Comparison of ENCODE assay signal across 24 cellular contexts in the genomic region with DNA sequence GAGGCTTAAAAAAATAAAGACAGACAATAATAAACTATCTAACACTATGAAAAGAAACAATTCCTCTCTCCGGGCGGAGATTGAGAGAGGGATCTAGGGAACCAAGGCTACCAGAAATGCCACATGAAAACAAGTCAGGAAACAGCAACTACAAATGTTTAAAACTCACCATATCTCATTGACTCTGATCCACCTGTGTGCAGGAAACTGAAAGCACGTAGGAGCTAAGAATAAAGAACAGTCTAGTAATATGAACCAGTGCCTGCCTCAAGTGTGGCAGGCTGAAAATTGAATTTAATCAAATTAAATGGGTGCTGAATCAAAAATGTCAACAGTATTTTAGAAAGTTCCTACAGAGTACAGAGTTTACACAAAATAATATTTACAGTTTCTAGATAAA.
"Had no signal": no experiment of that assay in that cellular context is flagged by ENCODE, and none has a peak within 500 bp of the region (broad histone marks: within the 10 kb centered on the region; RNA-seq: fewer than 3 reads in every experiment).

No MANE protein-coding gene starts in this region.

- FAIRE-seq: astrocyte, RCC 7860, TTC549 had no signal

- ATAC-seq: activated naive CD4-positive, alpha-beta T cell treated with anti-CD3 and anti-CD28 coated beads, Interleukin-2, amount 50 U/mL, for 72 hours; activated naive CD8-positive, alpha-beta T cell treated with anti-CD3 and anti-CD28 coated beads, Interleukin-2, amount 50 U/mL, for 24 hours; activated T-cell treated with anti-CD3 and anti-CD28 coated beads, Interleukin-2, amount 50 U/mL, for 4 hours had no signal

- H3K4me3 Mint-ChIP-seq: activated B cell treated with CpG ODN at 0.5 μM for 24 hours; activated CD4-positive, alpha-beta memory T cell treated with anti-CD3 and anti-CD28 coated beads for 36 hours; activated CD4-positive, alpha-beta T cell treated with anti-CD3 and anti-CD28 coated beads, Interleukin-2, amount 10 ng/mL, durations not matched to agents 7 days and 5 days; activated naive CD8-positive, alpha-beta T cell treated with anti-CD3 and anti-CD28 coated beads, Interleukin-2, amount 50 U/mL, for 24 hours; activated T-cell treated with anti-CD3 and anti-CD28 coated beads, Interleukin-2, amount 50 U/mL, for 4 hours; brain; central memory CD8-positive, alpha-beta T cell had no signal

- H3K4me1 Mint-ChIP-seq: activated B cell treated with CpG ODN at 0.5 μM for 24 hours; activated CD4-positive, alpha-beta T cell treated with anti-CD3 and anti-CD28 coated beads, Interleukin-2, amount 10 ng/mL, durations not matched to agents 7 days and 5 days; activated naive CD8-positive, alpha-beta T cell treated with anti-CD3 and anti-CD28 coated beads, Interleukin-2, amount 50 U/mL, for 24 hours; central memory CD8-positive, alpha-beta T cell had no signal

- H3K36me3 Mint-ChIP-seq: activated CD4-positive, alpha-beta memory T cell treated with anti-CD3 and anti-CD28 coated beads for 36 hours; activated naive CD4-positive, alpha-beta T cell treated with anti-CD3 and anti-CD28 coated beads, Interleukin-2, amount 50 U/mL, for 72 hours; brain had no signal

- H3K27ac Mint-ChIP-seq: activated B cell treated with CpG ODN at 0.5 μM for 24 hours; activated CD4-positive, alpha-beta memory T cell treated with anti-CD3 and anti-CD28 coated beads for 36 hours; activated CD4-positive, alpha-beta T cell treated with anti-CD3 and anti-CD28 coated beads, Interleukin-2, amount 10 ng/mL, durations not matched to agents 7 days and 5 days; activated naive CD4-positive, alpha-beta T cell treated with anti-CD3 and anti-CD28 coated beads, Interleukin-2, amount 50 U/mL, for 72 hours; activated naive CD8-positive, alpha-beta T cell treated with anti-CD3 and anti-CD28 coated beads, Interleukin-2, amount 50 U/mL, for 24 hours; brain had no signal

- H3K27me3 Mint-ChIP-seq: activated B cell treated with CpG ODN at 0.5 μM for 24 hours; activated CD4-positive, alpha-beta memory T cell treated with anti-CD3 and anti-CD28 coated beads for 36 hours; activated CD4-positive, alpha-beta T cell treated with anti-CD3 and anti-CD28 coated beads, Interleukin-2, amount 10 ng/mL, durations not matched to agents 7 days and 5 days; activated naive CD8-positive, alpha-beta T cell treated with anti-CD3 and anti-CD28 coated beads, Interleukin-2, amount 50 U/mL, for 24 hours; central memory CD8-positive, alpha-beta T cell had no signal

- H3K9me3 Mint-ChIP-seq: activated CD4-positive, alpha-beta T cell treated with anti-CD3 and anti-CD28 coated beads, Interleukin-2, amount 10 ng/mL, durations not matched to agents 7 days and 5 days had no signal

- DNase-seq: activated B cell treated with CpG ODN at 0.5 μM for 24 hours; activated CD4-positive, alpha-beta memory T cell treated with anti-CD3 and anti-CD28 coated beads for 36 hours; activated CD4-positive, alpha-beta T cell treated with anti-CD3 and anti-CD28 coated beads, Interleukin-2, amount 10 ng/mL, durations not matched to agents 7 days and 5 days; activated CD8-positive, alpha-beta memory T cell treated with anti-CD3 and anti-CD28 coated beads for 24 hours; activated effector memory CD4-positive, alpha-beta T cell treated with anti-CD3 and anti-CD28 coated beads, Interleukin-2, amount 50 U/mL, for 16 hours; activated naive CD4-positive, alpha-beta T cell treated with Interleukin-2 at 50 U/mL for 16 hours; activated naive CD8-positive, alpha-beta T cell treated with anti-CD3 and anti-CD28 coated beads, Interleukin-2, amount 50 U/mL, for 24 hours; activated T-cell treated with anti-CD3 and anti-CD28 coated beads, Interleukin-2, amount 50 U/mL, for 4 hours; amniotic stem cell; NCI-H1105 treated with DMSO at 0.1 percent for 48 hours; NCI-H146; NCI-H187 treated with DMSO at 0.1 percent for 48 hours; NCI-H2107; NCI-H524; NCI-H774; SHP77 treated with DMSO at 0.1 percent for 48 hours; T-helper 2 cell; T1000 had no signal
